Comparison of ENCODE assay signal across 20 cellular contexts in genomic region chr9:122815544-122815943, GRCh38. TPM values are rescaled to one million over a fixed set of nuclear protein-coding genes. Genes with fewer than 3 reads are reported as not detected.
A peak's percentile ranks its signal among the peaks of the same experiment; 100 is the strongest.
DNase-seq lines count a peak whose midpoint lies in the region; ATAC-seq and TF ChIP-seq lines count a peak whose summit lies in the region.
"Had no signal": no experiment of that assay in that cellular context is flagged by ENCODE, and none has a peak within 500 bp of the region (broad histone marks: within the 10 kb centered on the region; RNA-seq: fewer than 3 reads in every experiment).

No MANE protein-coding gene starts in this region.

- peaks cover 30% of the 10 kb centered on the region for H3K36me3 Mint-ChIP-seq in activated naive CD4-positive, alpha-beta T cell treated with anti-CD3 and anti-CD28 coated beads, Interleukin-2, amount 10 ng/mL, durations not matched to agents 7 days and 5 days
- H3K36me3 Mint-ChIP-seq in T-cell (peaks cover 14% of the 10 kb centered on the region), endothelial cell (ENCODE audit: low read depth, unreplicated experiment) (no peaks in the 10 kb centered on the region)

- no peak for TF ChIP-seq EP300 in transverse colon (IDR thresholded peaks at IDR 0.05; ENCODE audit: low read depth)

- in situ Hi-C loops in transverse colon (cut with MboI; ENCODE audit: low pct_ligation_motif_present in 1 of 4, low pct_unique_long_range_greater_than_20kb in 1 of 4, low sequenced_read_pairs in 3 of 4) = loop anchor here (10.0 to 25.0 kb wide), 2 partner anchors 351 to 703 kb away; no protein-coding TSS in a partner anchor

- H3K4me3 ChIP-seq in spleen (peak overlapping the region in 1 of 8 donors; percentile 32), transverse colon (no peak overlapping the region), mucosa of descending colon (no peak overlapping the region)
- H3K4me3 ChIP-seq: colonic mucosa, GM23248, sigmoid colon had no signal

- H3K36me3 ChIP-seq in spleen (peaks cover 0 to 45% (median 25%) of the 10 kb centered on the region in 6 donors), transverse colon (peaks cover 0 to 8% (median 0%) of the 10 kb centered on the region in 4 donors), mucosa of descending colon (ENCODE audit: low read depth) (peaks cover 6% of the 10 kb centered on the region)
- H3K36me3 ChIP-seq: colonic mucosa had no signal

- H3K4me1 ChIP-seq in spleen = peaks cover 6 to 45% (median 22%) of the 10 kb centered on the region in 6 donors
- peaks cover 0 to 19% (median 0%) of the 10 kb centered on the region in 4 donors for H3K4me1 ChIP-seq in transverse colon
- peaks cover 9% of the 10 kb centered on the region for H3K4me1 ChIP-seq in mucosa of descending colon (ENCODE audit: low read depth)
- H3K4me1 ChIP-seq: colonic mucosa had no signal

- TF ChIP-seq CTCF in endothelial cell (IDR thresholded peaks at IDR 0.05; ENCODE audit: unreplicated experiment) = no peak
- TF ChIP-seq CTCF in spleen (IDR thresholded peaks at IDR 0.05 in 8 of 11, conservative IDR thresholded peaks at IDR 0.05 in 3 of 11) = no peak
- TF ChIP-seq CTCF in transverse colon (IDR thresholded peaks at IDR 0.05) = no peak
- TF ChIP-seq CTCF in mucosa of descending colon (IDR thresholded peaks at IDR 0.05) = no peak

- TF ChIP-seq POLR2A in spleen (IDR thresholded peaks at IDR 0.05) = no peak
- no peak for TF ChIP-seq POLR2A in transverse colon (IDR thresholded peaks at IDR 0.05)

- intact Hi-C loops in spleen (cut with DNase I; ENCODE audit: low total_unique reads) = loop anchor here (10.0 kb wide), 1 partner anchor 691 kb away; no protein-coding TSS in a partner anchor
- intact Hi-C loops in transverse colon (cut with DNase I; ENCODE audit: low total_unique reads) = no loop called here
- intact Hi-C loops in mucosa of descending colon (cut with DNase I, micrococcal nuclease) = loop anchor here in 1 of 2 donors (10.0 kb wide), 1 partner anchor 691 kb away; no protein-coding TSS in a partner anchor

- no peak for ATAC-seq in T-cell (replicated peaks in 1 of 4)
- no peak for ATAC-seq in GM19351 (IDR thresholded peaks at IDR 0.05; ENCODE audit: unreplicated experiment)
- no peak for ATAC-seq in mucosa of descending colon
- ATAC-seq: Panc1, SK-N-SH treated with all-trans-retinoic acid at 6 μM for 48 hours, WTC11 had no signal

- no peak overlapping the region for H3K4me3 Mint-ChIP-seq in activated naive CD4-positive, alpha-beta T cell treated with anti-CD3 and anti-CD28 coated beads, Interleukin-2, amount 10 ng/mL, durations not matched to agents 7 days and 5 days
- H3K4me3 Mint-ChIP-seq in T-cell (peak overlapping the region; percentile 62 to 79 (median 71)), endothelial cell (ENCODE audit: unreplicated experiment) (no peak overlapping the region)
- H3K4me3 Mint-ChIP-seq: WTC11 had no signal

- POLR2A ChIA-PET in T-cell (lab: Charles Lee) = interaction anchor here in 1 of 2 donors (0.6 kb wide), 1 partner anchor 29 kb away, joined by 3 read pairs; no protein-coding TSS in a partner anchor

- H3K27ac ChIP-seq in spleen = peak overlapping the region in 6 of 8 donors; percentile 36 to 75 (median 68)
- peak overlapping the region in 2 of 4 donors; percentile 5 to 21 for H3K27ac ChIP-seq in transverse colon
- H3K27ac ChIP-seq: colonic mucosa, GM23248, sigmoid colon had no signal

- H3K9me3 ChIP-seq in spleen = no peaks in the 10 kb centered on the region
- no peaks in the 10 kb centered on the region for H3K9me3 ChIP-seq in transverse colon
- H3K9me3 ChIP-seq in mucosa of descending colon = no peaks in the 10 kb centered on the region
- H3K9me3 ChIP-seq: colonic mucosa, sigmoid colon had no signal

- H3K27me3 Mint-ChIP-seq in activated naive CD4-positive, alpha-beta T cell treated with anti-CD3 and anti-CD28 coated beads, Interleukin-2, amount 10 ng/mL, durations not matched to agents 7 days and 5 days = no peaks in the 10 kb centered on the region
- H3K27me3 Mint-ChIP-seq in T-cell = no peaks in the 10 kb centered on the region
- H3K27me3 Mint-ChIP-seq in endothelial cell (ENCODE audit: unreplicated experiment) = peaks cover 6% of the 10 kb centered on the region

- peaks cover 39% of the 10 kb centered on the region for H3K4me1 Mint-ChIP-seq in activated naive CD4-positive, alpha-beta T cell treated with anti-CD3 and anti-CD28 coated beads, Interleukin-2, amount 10 ng/mL, durations not matched to agents 7 days and 5 days
- peaks cover 36 to 44% (median 37%) of the 10 kb centered on the region in 3 donors for H3K4me1 Mint-ChIP-seq in T-cell
- peaks cover 37% of the 10 kb centered on the region for H3K4me1 Mint-ChIP-seq in endothelial cell (ENCODE audit: unreplicated experiment)
- H3K4me1 Mint-ChIP-seq: WTC11 had no signal

- no peak for DNase-seq in activated naive CD4-positive, alpha-beta T cell treated with anti-CD3 and anti-CD28 coated beads, Interleukin-2, amount 10 ng/mL, durations not matched to agents 7 days and 5 days
- no peak for DNase-seq in activated naive CD4-positive, alpha-beta T cell (lab: John Stamatoyannopoulos, UW)
- no peak for DNase-seq in T-cell
- DNase-seq in endothelial cell (ENCODE audit: low spot score) = no peak
- DNase-seq in spleen = no peak
- no peak for DNase-seq in transverse colon
- DNase-seq in mucosa of descending colon = no peak
- DNase-seq: GM23248, NCI-H774, occipital lobe, sigmoid colon had no signal

- H3K27ac Mint-ChIP-seq in activated naive CD4-positive, alpha-beta T cell treated with anti-CD3 and anti-CD28 coated beads, Interleukin-2, amount 10 ng/mL, durations not matched to agents 7 days and 5 days = peak overlapping the region; percentile 93
- H3K27ac Mint-ChIP-seq in T-cell (peak overlapping the region; percentile 98), endothelial cell (ENCODE audit: unreplicated experiment) (peak overlapping the region; percentile 91)
- H3K27ac Mint-ChIP-seq: WTC11 had no signal

- H3K27me3 ChIP-seq in spleen (replicated peaks in 1 of 7) (no peaks in the 10 kb centered on the region), transverse colon (no peaks in the 10 kb centered on the region)
- H3K27me3 ChIP-seq: colonic mucosa, sigmoid colon had no signal

- H3K9me3 Mint-ChIP-seq in activated naive CD4-positive, alpha-beta T cell treated with anti-CD3 and anti-CD28 coated beads, Interleukin-2, amount 10 ng/mL, durations not matched to agents 7 days and 5 days = no peaks in the 10 kb centered on the region
- no peaks in the 10 kb centered on the region for H3K9me3 Mint-ChIP-seq in T-cell
- no peaks in the 10 kb centered on the region for H3K9me3 Mint-ChIP-seq in endothelial cell (ENCODE audit: unreplicated experiment)
- H3K9me3 Mint-ChIP-seq: WTC11 had no signal

- CTCF ChIA-PET in activated naive CD4-positive, alpha-beta T cell treated with anti-CD3 and anti-CD28 coated beads, Interleukin-2, amount 10 ng/mL, durations not matched to agents 7 days and 5 days (lab: Charles Lee) = interaction anchor here (0.7 to 2.0 kb wide), 6 partner anchors 20 to 1023 kb away, joined by 3 to 9 read pairs (median 6); no protein-coding TSS in a partner anchor
- CTCF ChIA-PET in T-cell (lab: Charles Lee) = interaction anchor here in 1 of 2 donors (1.3 kb wide), 1 partner anchor 718 kb away, joined by 3 read pairs; no protein-coding TSS in a partner anchor

RNA-seq across cellular contexts. Expression of gene PDCL, which starts 12.8 kb away (rescaled TPM):
- total RNA-seq in T-cell (10 to 100 TPM; 13.3 to 16.7 (median 14.3) TPM), endothelial cell (ENCODE audit: unreplicated experiment) (28.4 TPM), spleen (10 to 100 TPM; 15.7 to 25.5 (median 22.6) TPM), transverse colon (10 to 100 TPM in 3 of 4 donors, 1 to 10 TPM in 1; 4.6 to 16.4 (median 12.8) TPM), mucosa of descending colon (10 to 100 TPM; 15.0 to 18.4 (median 17.4) TPM)
- polyA plus RNA-seq in spleen = 10 to 100 TPM in 1 of 3 donors, 1 to 10 TPM in 2; 6.8 to 11.5 (median 8.8) TPM

RNA-seq across cellular contexts. Expression of gene OR1K1, which starts 15.6 kb away (rescaled TPM):
- total RNA-seq in T-cell (not detected), endothelial cell (ENCODE audit: unreplicated experiment) (not detected), spleen (not detected), transverse colon (not detected), mucosa of descending colon (not detected)
- not detected for polyA plus RNA-seq in spleen
- total RNA-seq: aorta, colonic mucosa, GM23248, kidney epithelial cell, occipital lobe, sigmoid colon, temporal lobe, WTC11 had no signal
- polyA plus RNA-seq: aorta, esophagus, GM23248, sigmoid colon had no signal

RNA-seq across cellular contexts. Expression of gene OR5C1, which starts 26.8 kb away (rescaled TPM):
- not detected for total RNA-seq in T-cell
- total RNA-seq in endothelial cell (ENCODE audit: unreplicated experiment) = not detected
- not detected for total RNA-seq in spleen
- polyA plus RNA-seq in spleen = not detected
- total RNA-seq in transverse colon = not detected
- not detected for total RNA-seq in mucosa of descending colon
- total RNA-seq: aorta, colonic mucosa, GM23248, kidney epithelial cell, occipital lobe, sigmoid colon, temporal lobe, WTC11 had no signal
- polyA plus RNA-seq: aorta, esophagus, GM23248, sigmoid colon had no signal

Comparison
In these comparisons a context has a peak if more than half of its experiments do, and no peak if none do; other contexts are left out.
1. H3K4me3 Mint-ChIP-seq: peak in T-cell (3 of 3); none in activated naive CD4-positive, alpha-beta T cell treated with anti-CD3 and anti-CD28 coated beads, Interleukin-2, amount 10 ng/mL, durations not matched to agents 7 days and 5 days (single experiment) and endothelial cell (single experiment).
2. Peak in every context shown above with its lines, with median percentiles within 50 percentile points of each other: H3K27ac Mint-ChIP-seq.